9 cellular contexts compared by ENCODE assay signal in the genomic region with DNA sequence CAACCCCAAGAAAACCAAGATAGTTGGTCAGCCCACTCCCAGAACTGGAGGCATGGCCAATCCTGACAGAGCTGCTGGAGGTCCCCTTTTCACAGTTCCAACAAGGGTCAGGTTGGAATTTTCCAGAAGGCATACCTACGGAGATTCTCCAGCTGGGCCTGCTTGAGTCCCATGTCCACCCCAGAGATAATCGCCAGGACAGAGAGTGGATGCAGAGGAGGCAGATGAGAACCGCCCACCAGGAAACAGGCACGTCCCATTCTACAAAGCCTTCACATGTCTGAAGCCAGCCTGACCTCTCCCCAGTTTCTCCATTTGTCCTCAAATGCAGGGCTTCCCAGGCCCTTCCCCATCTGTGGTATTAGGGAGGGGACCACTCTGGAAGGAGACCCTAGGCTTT. TPM values are rescaled to one million over a fixed set of nuclear protein-coding genes. Genes with fewer than 3 reads are reported as not detected.
DNase-seq lines count a peak whose midpoint lies in the region; ATAC-seq, FAIRE-seq and TF ChIP-seq lines count a peak whose summit lies in the region.
"Had no signal": no experiment of that assay in that cellular context is flagged by ENCODE, and none has a peak within 500 bp of the region (broad histone marks: within the 10 kb centered on the region; RNA-seq: fewer than 3 reads in every experiment).

No MANE protein-coding gene starts in this region.

- 0 out of 2 replicates have a peak overlapping the region, but pooled peaks have one; percentile 6 for H2BK15ac ChIP-seq in H9 (ENCODE audit: low read depth, low read length)
- no peak overlapping the region for H2BK15ac ChIP-seq in H1 (ENCODE audit: low read length)

- no peak for TF ChIP-seq POLR2A in H1 (IDR thresholded peaks at IDR 0.05; ENCODE audit: control extremely low read depth in 1 of 2, low read depth in 2 of 2, low read length in 2 of 2)

- no peak overlapping the region for H3T11ph ChIP-seq in H9 (ENCODE audit: low read length)

- H2BK12ac ChIP-seq in H9 (ENCODE audit: insufficient read length, low read depth, low read length) = no peak overlapping the region
- no peak overlapping the region for H2BK12ac ChIP-seq in H1 (ENCODE audit: low read depth, low read length)

- no peak for ATAC-seq in GM21390 (IDR thresholded peaks at IDR 0.05; ENCODE audit: unreplicated experiment)

- H3K79me1 ChIP-seq in H9 (ENCODE audit: insufficient read depth, low read depth, low read length, poor library complexity, severe bottlenecking) (no peaks in the 10 kb centered on the region), H1 (ENCODE audit: low read depth, low read length) (no peaks in the 10 kb centered on the region)

- H3K4me1 ChIP-seq in H9 (ENCODE audit: insufficient read depth, low read length) (no peaks in the 10 kb centered on the region; the same call in 1 of the 2 replicates), H1 (replicated peaks in 1 of 4; ENCODE audit: control insufficient read depth in 3 of 4, insufficient read depth in 4 of 4, low read length in 3 of 4) (peaks cover 0 to 5% (median 1%) of the 10 kb centered on the region in 4 experiments; a peak in 2 of 7 replicates), skeletal muscle satellite cell (ENCODE audit: control insufficient read depth, insufficient read depth, low read length) (peaks cover 49% of the 10 kb centered on the region)

- no peak overlapping the region for H2BK120ac ChIP-seq in H9 (ENCODE audit: low read depth, low read length, poor library complexity, severe bottlenecking)
- H2BK120ac ChIP-seq in H1 (replicated peaks; ENCODE audit: low read depth, low read length) = no peak overlapping the region

- no peak for DNase-seq in H9
- DNase-seq in RWPE1 (ENCODE audit: low spot score) = no peak
- no peak for DNase-seq in H1 (ENCODE audit: low read depth in 1 of 2, low spot score in 2 of 2)
- DNase-seq in WERI-Rb-1 = no peak
- DNase-seq in NCI-H1105 treated with DMSO at 0.1 percent for 48 hours (lab: John Stamatoyannopoulos, UW) = no peak
- DNase-seq: NCI-H2081 had no signal

- H3K79me2 ChIP-seq in H9 (ENCODE audit: insufficient read depth, low read length) (no peaks in the 10 kb centered on the region), H1 (ENCODE audit: control insufficient read depth in 1 of 2, insufficient read depth in 2 of 2, low read length in 2 of 2) (no peaks in the 10 kb centered on the region)

- H3K14ac ChIP-seq in H9 (ENCODE audit: insufficient read depth, low read length) (no peak overlapping the region), H1 (ENCODE audit: insufficient read length) (no peak overlapping the region)

- no CpG with 5 or more reads among the region's 4 CpGs for WGBS in H9 (ENCODE audit: extremely low coverage, insufficient read length, low lambda C conversion rate)
- 74% methylated on average over 4 of the region's 4 CpGs; no CpG with 5 or more reads in 1 of the 2 experiments for WGBS in H1 (ENCODE audit: extremely low coverage in 1 of 2, insufficient coverage in 1 of 2, insufficient read length in 1 of 2, insufficient replicate concordance in 2 of 2, low coverage in 1 of 2, low lambda C conversion rate in 2 of 2, missing lambda C conversion rate in 1 of 2), 2 experiments

- no peaks in the 10 kb centered on the region for H3K36me3 Mint-ChIP-seq in H9 (ENCODE audit: insufficient read depth in 1 of 3, low read depth in 3 of 3)

- no peak for TF ChIP-seq EP300 in H1 (IDR thresholded peaks at IDR 0.05; ENCODE audit: borderline replicate concordance in 1 of 2, low read depth in 2 of 2, low read length in 2 of 2)

- POLR2A ChIA-PET in RWPE1 (lab: Yijun Ruan, JAX; ENCODE audit: low non-redundant PET) (no interaction called here), H1 (lab: Charles Lee; ENCODE audit: partially characterized antibody) (interaction anchor here (1.5 kb wide), 1 partner anchor 48 kb away, joined by 3 read pairs; no protein-coding TSS in a partner anchor)

- H4K5ac ChIP-seq in H9 (ENCODE audit: insufficient read length, low read depth, low read length) (no peak overlapping the region), H1 (ENCODE audit: insufficient read length, low read depth, low read length) (no peak overlapping the region)

- H3K27me3 ChIP-seq in H9 (ENCODE audit: insufficient read depth, low read length) (no peaks in the 10 kb centered on the region), H1 (replicated peaks in 1 of 4; ENCODE audit: control insufficient read depth in 3 of 4, extremely low read depth in 1 of 4, insufficient read depth in 3 of 4, low read length in 3 of 4) (no peaks in the 10 kb centered on the region), skeletal muscle satellite cell (ENCODE audit: control insufficient read depth, insufficient read depth, low read length) (no peaks in the 10 kb centered on the region), WERI-Rb-1 (ENCODE audit: insufficient read depth, low read depth, severe bottlenecking) (no peaks in the 10 kb centered on the region)

- H3K4me3 Mint-ChIP-seq in H9 = no peak overlapping the region; a peak in 1 of 5 replicates

- H3K18ac ChIP-seq in H9 (ENCODE audit: insufficient read length, low read depth, low read length) (no peak overlapping the region), H1 (ENCODE audit: extremely low read depth, low read length) (no peak overlapping the region)

- H3K4ac ChIP-seq in H9 (ENCODE audit: low read depth, low read length) (no peak overlapping the region), H1 (replicated peaks; ENCODE audit: insufficient read length, low read depth, low read length) (no peak overlapping the region)

- TF ChIP-seq CTCF in H9 (conservative IDR thresholded peaks at IDR 0.05) (no peak), RWPE1 (conservative IDR thresholded peaks at IDR 0.05; ENCODE audit: low read depth) (no peak), H1 (IDR thresholded peaks at IDR 0.05; ENCODE audit: control extremely low read depth in 1 of 3, insufficient read depth in 1 of 3, low read depth in 1 of 3, low read length in 3 of 3) (no peak), WERI-Rb-1 (IDR thresholded peaks at IDR 0.05; ENCODE audit: low read depth, low read length) (no peak)

- H3K27ac ChIP-seq in H9 (ENCODE audit: insufficient read length, low read depth, low read length) (no peak overlapping the region), RWPE1 (peak overlapping the region; percentile 16; the same call in 1 of the 2 replicates), H1 (ENCODE audit: low read depth, low read length) (no peak overlapping the region), WERI-Rb-1 (no peak overlapping the region)

- H2BK5ac ChIP-seq in H9 (ENCODE audit: insufficient read length, low read length) (no peak overlapping the region), H1 (ENCODE audit: low read depth, low read length) (no peak overlapping the region)

- H3K36me3 ChIP-seq in H1 (ENCODE audit: control insufficient read depth in 2 of 4, insufficient read depth in 4 of 4, low read length in 3 of 4) (no peaks in the 10 kb centered on the region), skeletal muscle satellite cell (ENCODE audit: insufficient read depth, low read length) (no peaks in the 10 kb centered on the region), WERI-Rb-1 (no peaks in the 10 kb centered on the region)

- no peak overlapping the region for H3K23ac ChIP-seq in H9 (ENCODE audit: insufficient read length, low read depth, low read length)
- no peak overlapping the region for H3K23ac ChIP-seq in H1 (ENCODE audit: insufficient read length)

- H4K91ac ChIP-seq in H9 (ENCODE audit: insufficient read length, low read depth, low read length) = no peak overlapping the region
- no peak overlapping the region for H4K91ac ChIP-seq in H1 (replicated peaks; ENCODE audit: insufficient read length, low read length)

- no peak overlapping the region for H3K4me2 ChIP-seq in H9 (ENCODE audit: insufficient read depth, insufficient read length, low read length)
- H3K4me2 ChIP-seq in H1 (ENCODE audit: insufficient read depth in 1 of 2, low read depth in 2 of 2, low read length in 2 of 2) = no peak overlapping the region
- H3K4me2 ChIP-seq in skeletal muscle satellite cell (ENCODE audit: low read length) = peak overlapping the region; percentile 42

- no peak overlapping the region for H2AFZ ChIP-seq in H9 (ENCODE audit: low read length)
- H2AFZ ChIP-seq in H1 (ENCODE audit: low read length) = 0 out of 2 replicates have a peak overlapping the region, but pooled peaks have one; percentile 48

- H4K8ac ChIP-seq in H9 (replicated peaks; ENCODE audit: insufficient read length, low read depth, low read length) = no peak overlapping the region
- H4K8ac ChIP-seq in H1 (ENCODE audit: extremely low read depth, insufficient read depth, low read length) = no peak overlapping the region

- H2AK5ac ChIP-seq in H9 (ENCODE audit: insufficient read length, low read length) = no peak overlapping the region
- H2AK5ac ChIP-seq in H1 (ENCODE audit: low read depth, low read length) = no peak overlapping the region

- H3K9ac ChIP-seq in H9 (ENCODE audit: extremely low read depth, insufficient read length, low read length) = no peak overlapping the region
- H3K9ac ChIP-seq in H1 (replicated peaks in 1 of 4; ENCODE audit: extremely low read depth in 1 of 4, low read depth in 3 of 4, low read length in 3 of 4) = no peak overlapping the region
- H3K9ac ChIP-seq in skeletal muscle satellite cell (ENCODE audit: low read depth, low read length) = peak overlapping the region; percentile 73

- no peaks in the 10 kb centered on the region; a peak in 1 of 5 replicates for H3K9me3 Mint-ChIP-seq in H9

- H4K20me1 ChIP-seq in H9 (ENCODE audit: control insufficient read depth, insufficient read depth, insufficient read length) (no peaks in the 10 kb centered on the region), H1 (replicated peaks in 1 of 2; ENCODE audit: control insufficient read depth in 1 of 2, insufficient read depth in 2 of 2, low read length in 2 of 2) (no peaks in the 10 kb centered on the region)

- H3K56ac ChIP-seq in H9 (ENCODE audit: insufficient read length, low read depth, low read length) = no peak overlapping the region
- no peak overlapping the region for H3K56ac ChIP-seq in H1 (replicated peaks; ENCODE audit: insufficient read length, low read depth, low read length)

- FAIRE-seq in H1 (lab: Jason Lieb, UNC) = no peak

- H3K4me3 ChIP-seq in H1 (ENCODE audit: extremely low read depth in 1 of 4, insufficient read depth in 2 of 4, low read depth in 3 of 4, low read length in 4 of 4) (no peak overlapping the region), skeletal muscle satellite cell (ENCODE audit: low read length) (no peak overlapping the region), WERI-Rb-1 (ENCODE audit: low read depth, low read length) (no peak overlapping the region)
- H3K4me3 ChIP-seq: lung had no signal

- H3K27ac Mint-ChIP-seq in H9 = no peak overlapping the region

- H3K27me3 Mint-ChIP-seq in H9 (ENCODE audit: low read depth) = no peaks in the 10 kb centered on the region; the same call in 1 of the 2 replicates

- H3K9me3 ChIP-seq in H9 (ENCODE audit: control insufficient read depth, low read depth, low read length) (no peaks in the 10 kb centered on the region), H1 (ENCODE audit: insufficient read depth in 2 of 2, low read depth in 1 of 2, low read length in 1 of 2) (no peaks in the 10 kb centered on the region), skeletal muscle satellite cell (replicated peaks; ENCODE audit: low read length) (no peaks in the 10 kb centered on the region), WERI-Rb-1 (ENCODE audit: severe bottlenecking) (no peaks in the 10 kb centered on the region)

- TF ChIP-seq RAD21 in H1 (IDR thresholded peaks at IDR 0.05 in 1 of 2, conservative IDR thresholded peaks at IDR 0.05 in 1 of 2; ENCODE audit: low read depth in 2 of 2, low read length in 2 of 2) = no peak

- H3K4me1 Mint-ChIP-seq in H9 = peaks cover 10 to 17% of the 10 kb centered on the region in 2 experiments

- CTCF ChIA-PET in RWPE1 (lab: Yijun Ruan, JAX) (no interaction called here), H1 (lab: Charles Lee; ENCODE audit: partially characterized antibody) (no interaction called here)

- H2BK20ac ChIP-seq in H9 (ENCODE audit: low read depth, low read length, poor library complexity, severe bottlenecking) (no peak overlapping the region), H1 (ENCODE audit: low read length) (no peak overlapping the region)

- no peaks in the 10 kb centered on the region for H3K23me2 ChIP-seq in H9 (ENCODE audit: insufficient read length, low read depth, low read length, poor library complexity, severe bottlenecking)
- no peaks in the 10 kb centered on the region; the same call in 1 of the 2 replicates for H3K23me2 ChIP-seq in H1 (ENCODE audit: low read depth, low read length)

RNA-seq across cellular contexts. Expression of gene SMURF2, which starts 47.4 kb away (rescaled TPM):
- total RNA-seq in H9 (2021) = 33.0 and 35.3 TPM in 2 replicates
- 27.7 and 29.2 TPM in 2 replicates for total RNA-seq in H1 (2021; fragmentation: NEBNext Ultra II Directional; extraction: Animal tissue kit (Norgen Biotek cat#: 25700))
- 4.1 and 7.2 TPM in 2 replicates for polyA plus RNA-seq in H1 (2011; rRNA removed)
- polyA plus RNA-seq in H1 (2011; cell fraction: cytosol; rRNA removed) = 9.7 TPM
- 4.0 TPM for polyA plus RNA-seq in H1 (2011; cell fraction: nucleus; rRNA removed)
- 13.4 to 18.6 TPM (median 15.1 TPM) in 4 replicates for polyA plus RNA-seq in H1 (2012, experiment 1 of 2)
- 1.4 TPM for polyA plus RNA-seq in H1 (2012, experiment 2 of 2)
- 15.4 TPM for polyA plus RNA-seq in H1 (2013, experiment 1 of 2)
- polyA plus RNA-seq in H1 (2013, experiment 2 of 2) = 14.6 TPM
- 24.4 and 42.6 TPM in 2 replicates for polyA minus RNA-seq in H1 (2011; rRNA and poly(A)+ RNA removed)
- polyA minus RNA-seq in H1 (2011; cell fraction: cytosol; rRNA and poly(A)+ RNA removed) = 13.8 TPM
- polyA minus RNA-seq in H1 (2011; cell fraction: nucleus; rRNA and poly(A)+ RNA removed) = 25.7 TPM
- 96.6 and 129 TPM in 2 replicates for total RNA-seq in skeletal muscle satellite cell (2012; rRNA removed)
